ENCODE assay signal across 27 cellular contexts in genomic region chr2:161120775-161121174, GRCh38.
"Had no signal": no experiment of that assay in that cellular context is flagged by ENCODE, and none has a peak within 500 bp of the region (broad histone marks: within the 10 kb centered on the region; RNA-seq: fewer than 3 reads in every experiment).

No MANE protein-coding gene starts in this region.

- H3K27ac ChIP-seq: brain microvascular endothelial cell, coronary artery, dorsolateral prefrontal cortex, esophagus muscularis mucosa, foreskin keratinocyte, gastrocnemius medialis had no signal

- H3K36me3 ChIP-seq: brain microvascular endothelial cell, esophagus muscularis mucosa, gastrocnemius medialis had no signal

- H3K27me3 Mint-ChIP-seq: activated CD4-positive, alpha-beta memory T cell treated with anti-CD3 and anti-CD28 coated beads for 36 hours; activated CD4-positive, alpha-beta T cell treated with anti-CD3 and anti-CD28 coated beads for 36 hours; activated CD4-positive, alpha-beta T cell treated with anti-CD3 and anti-CD28 coated beads, Interleukin-2, amount 10 ng/mL, durations not matched to agents 24 days and 14 days; activated naive CD8-positive, alpha-beta T cell; activated T-cell treated with anti-CD3 and anti-CD28 coated beads, Interleukin-2, amount 50 U/mL, for 24 hours; central memory CD8-positive, alpha-beta T cell; dendritic cell treated with granulocyte-macrophage colony-stimulating factor and Interleukin-4, amounts not matched to agents 40 ng/mL and 50 ng/mL, for 4 days had no signal

- H3K4me3 Mint-ChIP-seq: activated CD4-positive, alpha-beta memory T cell treated with anti-CD3 and anti-CD28 coated beads for 36 hours; activated CD4-positive, alpha-beta T cell treated with anti-CD3 and anti-CD28 coated beads for 36 hours; activated CD4-positive, alpha-beta T cell treated with anti-CD3 and anti-CD28 coated beads, Interleukin-2, amount 10 ng/mL, durations not matched to agents 24 days and 14 days; activated naive CD8-positive, alpha-beta T cell; activated T-cell treated with anti-CD3 and anti-CD28 coated beads, Interleukin-2, amount 50 U/mL, for 24 hours; activated T-cell treated with anti-CD3 and anti-CD28 coated beads, Interleukin-2, amount 50 U/mL, for 72 hours; central memory CD8-positive, alpha-beta T cell; dendritic cell treated with granulocyte-macrophage colony-stimulating factor and Interleukin-4, amounts not matched to agents 40 ng/mL and 50 ng/mL, for 4 days had no signal

- H3K4me3 ChIP-seq: coronary artery, dorsolateral prefrontal cortex, esophagus muscularis mucosa, gastrocnemius medialis had no signal

- H3K9me3 ChIP-seq: esophagus muscularis mucosa, gastrocnemius medialis had no signal

- DNase-seq: activated CD4-positive, alpha-beta memory T cell treated with anti-CD3 and anti-CD28 coated beads for 36 hours; activated CD4-positive, alpha-beta T cell treated with anti-CD3 and anti-CD28 coated beads for 36 hours; activated CD4-positive, CD25-positive, alpha-beta regulatory T cell; activated CD4-positive, CD25-positive, alpha-beta regulatory T cell treated with anti-CD3 and anti-CD28 coated beads, Interleukin-2, amount 50 U/mL, for 72 hours; activated CD8-positive, alpha-beta memory T cell treated with anti-CD3 and anti-CD28 coated beads, Interleukin-2, amount 50 U/mL, for 48 hours; activated gamma-delta T cell; activated naive CD4-positive, alpha-beta T cell; activated naive CD4-positive, alpha-beta T cell treated with anti-CD3 and anti-CD28 coated beads, Interleukin-2, amount 50 U/mL, for 16 hours; activated T-cell treated with anti-CD3 and anti-CD28 coated beads for 4 hours; activated T-cell treated with anti-CD3 and anti-CD28 coated beads, Interleukin-2, amount 50 U/mL, for 24 hours; activated T-cell treated with anti-CD3 and anti-CD28 coated beads, Interleukin-2, amount 50 U/mL, for 72 hours; amniotic stem cell; anterior cingulate cortex; brain microvascular endothelial cell; dorsolateral prefrontal cortex; effector memory CD4-positive, alpha-beta T cell; erythroblast; foreskin keratinocyte; gastrocnemius medialis; glutamatergic neuron; T-helper 2 cell had no signal

- ATAC-seq: activated CD4-positive, alpha-beta T cell treated with anti-CD3 and anti-CD28 coated beads for 36 hours; activated T-cell treated with anti-CD3 and anti-CD28 coated beads, Interleukin-2, amount 50 U/mL, for 72 hours; foreskin keratinocyte; gastrocnemius medialis had no signal

- H3K9me3 Mint-ChIP-seq: activated CD4-positive, alpha-beta memory T cell treated with anti-CD3 and anti-CD28 coated beads for 36 hours; activated CD4-positive, alpha-beta T cell treated with anti-CD3 and anti-CD28 coated beads, Interleukin-2, amount 10 ng/mL, durations not matched to agents 24 days and 14 days; activated T-cell treated with anti-CD3 and anti-CD28 coated beads, Interleukin-2, amount 50 U/mL, for 24 hours; activated T-cell treated with anti-CD3 and anti-CD28 coated beads, Interleukin-2, amount 50 U/mL, for 72 hours; central memory CD8-positive, alpha-beta T cell; dendritic cell treated with granulocyte-macrophage colony-stimulating factor and Interleukin-4, amounts not matched to agents 40 ng/mL and 50 ng/mL, for 4 days had no signal

- H3K36me3 Mint-ChIP-seq: activated naive CD8-positive, alpha-beta T cell had no signal

- H3K27ac Mint-ChIP-seq: activated CD4-positive, alpha-beta memory T cell treated with anti-CD3 and anti-CD28 coated beads for 36 hours; activated CD4-positive, alpha-beta T cell treated with anti-CD3 and anti-CD28 coated beads for 36 hours; activated CD4-positive, alpha-beta T cell treated with anti-CD3 and anti-CD28 coated beads, Interleukin-2, amount 10 ng/mL, durations not matched to agents 24 days and 14 days; activated naive CD8-positive, alpha-beta T cell; activated T-cell treated with anti-CD3 and anti-CD28 coated beads, Interleukin-2, amount 50 U/mL, for 24 hours; activated T-cell treated with anti-CD3 and anti-CD28 coated beads, Interleukin-2, amount 50 U/mL, for 72 hours; dendritic cell treated with granulocyte-macrophage colony-stimulating factor and Interleukin-4, amounts not matched to agents 40 ng/mL and 50 ng/mL, for 4 days had no signal

- H3K27me3 ChIP-seq: brain microvascular endothelial cell, dorsolateral prefrontal cortex, esophagus muscularis mucosa, foreskin keratinocyte, gastrocnemius medialis had no signal
